ENCODE assay signal across 8 cellular contexts in the genomic region with DNA sequence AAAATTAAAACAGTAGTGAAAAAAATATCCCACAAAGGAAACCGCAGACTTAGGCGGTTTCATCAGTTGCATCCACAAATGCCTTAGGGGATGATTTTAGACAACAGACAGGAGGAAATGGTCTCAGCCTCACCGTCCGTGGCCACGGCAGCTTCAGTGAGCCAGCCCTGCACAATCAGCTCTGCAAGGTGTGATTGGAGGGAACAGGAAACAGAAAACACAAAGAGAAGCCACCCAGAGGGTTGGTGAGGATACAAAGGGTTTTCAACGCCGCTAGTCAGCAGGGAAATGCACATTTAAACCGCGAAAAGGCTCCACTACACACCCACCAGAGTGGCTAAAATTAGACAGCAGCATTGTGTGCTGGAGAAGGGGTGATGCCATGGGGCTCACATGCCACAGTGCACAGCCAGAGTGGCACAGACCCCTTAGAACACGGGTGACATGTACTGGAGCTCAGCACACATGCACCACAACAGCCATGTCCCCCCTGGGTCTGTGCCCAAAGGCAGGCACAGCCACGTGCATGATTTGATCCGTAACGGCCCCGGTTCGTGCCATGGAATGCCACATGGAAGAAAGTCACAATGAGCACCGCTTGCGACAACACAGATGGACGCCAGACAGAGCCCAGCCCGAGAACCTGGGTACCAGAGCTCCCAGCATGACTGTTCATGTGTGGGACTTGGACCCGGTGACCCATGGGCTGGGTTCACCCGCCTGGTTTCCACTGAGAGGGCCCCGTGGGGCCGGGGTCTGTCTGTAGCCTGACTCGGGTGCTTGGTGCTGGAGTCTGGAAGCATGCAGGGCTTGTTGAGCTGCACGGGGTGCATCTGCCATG. TPM values are rescaled to one million over a fixed set of nuclear protein-coding genes. Genes with fewer than 3 reads are reported as not detected.
DNase-seq lines count a peak whose midpoint lies in the region; ATAC-seq and TF ChIP-seq lines count a peak whose summit lies in the region.

No MANE protein-coding gene starts in this region.

- no peak overlapping the region for H3K27ac ChIP-seq in right cardiac atrium (ENCODE audit: low read length)
- no peak overlapping the region for H3K27ac ChIP-seq in heart left ventricle

- no peak overlapping the region for H3K4me3 ChIP-seq in right cardiac atrium (ENCODE audit: low read length)
- H3K4me3 ChIP-seq in heart left ventricle, result no peak overlapping the region

- ATAC-seq in GM19351 (IDR thresholded peaks at IDR 0.05; ENCODE audit: unreplicated experiment), result peak; percentile 68
- ATAC-seq in HG03196 (IDR thresholded peaks at IDR 0.05; ENCODE audit: unreplicated experiment), result peak; percentile 81
- ATAC-seq in right cardiac atrium, result no peak
- no peak for ATAC-seq in heart left ventricle

- no peaks in the 10 kb centered on the region for H3K4me1 ChIP-seq in right cardiac atrium (ENCODE audit: control insufficient read depth, insufficient read depth, low read length)
- peaks cover 0 to 42% (median 0%) of the 10 kb centered on the region in 12 donors for H3K4me1 ChIP-seq in heart left ventricle

- TF ChIP-seq CTCF in endothelial cell (IDR thresholded peaks at IDR 0.05; ENCODE audit: unreplicated experiment) (no peak), heart left ventricle (IDR thresholded peaks at IDR 0.05) (no peak)

- intact Hi-C loops in right cardiac atrium (cut with DNase I), result no loop called here
- intact Hi-C loops in heart left ventricle (cut with DNase I), result no loop called here

- H3K36me3 Mint-ChIP-seq in endothelial cell (ENCODE audit: low read depth, unreplicated experiment), result peaks cover 12% of the 10 kb centered on the region

- no peak overlapping the region for H3K4me3 Mint-ChIP-seq in endothelial cell (ENCODE audit: unreplicated experiment)

- H3K36me3 ChIP-seq in heart left ventricle, result peaks cover 0 to 13% (median 10%) of the 10 kb centered on the region in 9 donors

- DNase-seq in DMS53 treated with DMSO at 0.1 percent for 48 hours (lab: John Stamatoyannopoulos, UW; ENCODE audit: unreplicated experiment), result peak; percentile 13
- peak; percentile 62 for DNase-seq in SIG-M5 (lab: John Stamatoyannopoulos, UW)
- peak; percentile 39 for DNase-seq in endothelial cell (ENCODE audit: low spot score)
- DNase-seq in medulla oblongata (ENCODE audit: extremely low spot score), result no peak
- no peak for DNase-seq in right cardiac atrium
- no peak for DNase-seq in heart left ventricle

- H3K9me3 ChIP-seq in right cardiac atrium (ENCODE audit: control insufficient read depth, low read length) (no peaks in the 10 kb centered on the region), heart left ventricle (peaks cover 0 to 3% (median 0%) of the 10 kb centered on the region in 12 donors)

- H3K9me3 Mint-ChIP-seq in endothelial cell (ENCODE audit: unreplicated experiment), result no peaks in the 10 kb centered on the region

- peaks cover 16% of the 10 kb centered on the region for H3K4me1 Mint-ChIP-seq in endothelial cell (ENCODE audit: unreplicated experiment)

- H3K27me3 ChIP-seq in right cardiac atrium (ENCODE audit: control insufficient read depth, insufficient read depth) (no peaks in the 10 kb centered on the region), heart left ventricle (peaks cover 0 to 25% (median 0%) of the 10 kb centered on the region in 9 donors)

- H3K27ac Mint-ChIP-seq in endothelial cell (ENCODE audit: unreplicated experiment), result peak overlapping the region; percentile 27

- H3K27me3 Mint-ChIP-seq in endothelial cell (ENCODE audit: unreplicated experiment), result peaks cover 7% of the 10 kb centered on the region

- TF ChIP-seq POLR2A in heart left ventricle (IDR thresholded peaks at IDR 0.05), result no peak

- 69% methylated on average over 25 of the region's 25 CpGs for WGBS in right cardiac atrium
- WGBS in heart left ventricle, 4 donors, result 54 to 73% (median 68%) methylated on average over 12 to 25 of the region's 25 CpGs

RNA-seq across cellular contexts. Expression of a gene that starts 18.3 kb away (rescaled TPM):
- total RNA-seq in endothelial cell (ENCODE audit: unreplicated experiment) (0.28 TPM), right cardiac atrium (not detected), heart left ventricle (not detected)
- polyA plus RNA-seq in right cardiac atrium (not detected), heart left ventricle (not detected)

RNA-seq across cellular contexts. Expression of a gene that starts 31.7 kb away (rescaled TPM):
- total RNA-seq in endothelial cell (ENCODE audit: unreplicated experiment) (86.6 TPM), right cardiac atrium (10 to 100 TPM; 43.9 to 62.7 (median 50.0) TPM), heart left ventricle (10 to 100 TPM; 31.0 to 60.2 (median 39.4) TPM)
- polyA plus RNA-seq in right cardiac atrium (44.0 TPM), heart left ventricle (10 to 100 TPM; 23.5 to 96.8 TPM)

Comparison
In these comparisons a context has a peak if more than half of its experiments do, and no peak if none do; other contexts are left out.
1. DNase-seq: peak in DMS53 treated with DMSO at 0.1 percent for 48 hours (single experiment), SIG-M5 (single experiment) and endothelial cell (single experiment); none in medulla oblongata (single experiment), right cardiac atrium (0 of 3) and heart left ventricle (0 of 5).
2. ATAC-seq: peak in GM19351 (single experiment) and HG03196 (single experiment); none in right cardiac atrium (0 of 2) and heart left ventricle (0 of 4).